Comparison of ENCODE assay signal across 16 cellular contexts in the genomic region with DNA sequence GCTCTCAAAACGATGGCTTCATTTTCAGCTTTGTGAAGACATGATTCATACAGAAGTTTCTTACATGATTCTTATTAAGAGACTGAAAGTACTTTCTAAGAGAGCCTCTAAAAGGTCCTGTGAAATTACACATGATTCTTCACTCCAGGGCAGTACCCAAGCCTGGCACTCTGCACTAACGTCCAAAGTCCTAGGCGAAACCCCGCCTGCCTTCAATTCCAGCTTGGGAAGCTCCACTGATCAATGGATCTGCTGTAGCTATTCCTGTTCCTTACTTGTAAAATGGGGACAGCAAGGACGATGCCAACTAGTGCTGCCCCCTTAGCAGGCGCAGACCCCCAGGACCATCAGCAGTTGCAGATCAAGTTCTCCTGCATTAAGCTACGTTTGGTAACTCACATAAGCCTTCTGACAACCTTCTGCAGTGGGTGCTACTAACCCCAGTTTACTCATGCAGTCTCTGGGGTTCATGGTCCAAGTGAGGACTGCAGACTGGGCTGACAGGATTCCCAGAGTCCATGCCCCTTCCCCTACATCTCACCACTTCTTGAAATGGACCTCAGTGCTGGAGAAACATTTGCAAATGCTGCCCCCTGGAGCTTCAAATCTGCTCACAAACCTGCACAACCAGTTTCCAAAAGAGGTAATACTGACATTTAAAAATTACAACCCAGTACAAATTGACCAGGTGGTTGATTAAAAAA. TPM values are rescaled to one million over a fixed set of nuclear protein-coding genes. Genes with fewer than 3 reads are reported as not detected.
DNase-seq lines count a peak whose midpoint lies in the region; ATAC-seq, FAIRE-seq and TF ChIP-seq lines count a peak whose summit lies in the region.
"Had no signal": no experiment of that assay in that cellular context is flagged by ENCODE, and none has a peak within 500 bp of the region (broad histone marks: within the 10 kb centered on the region; RNA-seq: fewer than 3 reads in every experiment).

No MANE protein-coding gene starts in this region.

- H3K9ac ChIP-seq in BLaER1 (0 out of 2 replicates have a peak overlapping the region, but pooled peaks have one; percentile 10), K562 (ENCODE audit: insufficient read depth in 1 of 2, low read depth in 2 of 2, low read length in 2 of 2) (no peak overlapping the region)

- no peak for TF ChIP-seq EP300 in Ishikawa (IDR thresholded peaks at IDR 0.05; ENCODE audit: borderline replicate concordance)
- TF ChIP-seq EP300 in K562 (IDR thresholded peaks at IDR 0.05; ENCODE audit: low read length), result no peak

- CTCF ChIA-PET in K562 (lab: Yijun Ruan, JAX; ENCODE audit: low intra/inter-chr PET ratio), result interaction anchor here (0.9 to 1.5 kb wide), 2 partner anchors 217 to 458 kb away, joined by 4 to 8 read pairs; no protein-coding TSS in a partner anchor

- peaks cover 26% of the 10 kb centered on the region for H3K79me2 ChIP-seq in K562 (ENCODE audit: control insufficient read depth, insufficient read depth, low read length)

- H3K4me1 ChIP-seq in BLaER1 (no peaks in the 10 kb centered on the region), K562 (replicated peaks in 1 of 2; ENCODE audit: control insufficient read depth in 2 of 2, insufficient read depth in 2 of 2, low read length in 2 of 2) (no peaks in the 10 kb centered on the region; a peak in 1 of 5 replicates), right lobe of liver (peaks cover 0 to 35% (median 12%) of the 10 kb centered on the region in 4 donors)

- no TSS peak for BruUV-seq in K562 (replicated peaks; lab: Mats Ljungman, UMichigan)

- 95% methylated on average over 7 of the region's 7 CpGs for WGBS in K562 (ENCODE audit: insufficient coverage, low coverage, missing lambda C conversion rate)
- WGBS in right lobe of liver (ENCODE audit: insufficient coverage, low coverage, low lambda C conversion rate, missing lambda C conversion rate), result 20% methylated on average over 7 of the region's 7 CpGs

- H3K27me3 ChIP-seq in BLaER1 (no peaks in the 10 kb centered on the region), K562 (ENCODE audit: control insufficient read depth in 2 of 2, insufficient read depth in 2 of 2, low read length in 2 of 2) (no peaks in the 10 kb centered on the region), right lobe of liver (no peaks in the 10 kb centered on the region)

- no peak for TF ChIP-seq POLR2A in K562 (conservative IDR thresholded peaks at IDR 0.05)
- no peak for TF ChIP-seq POLR2A in right lobe of liver (IDR thresholded peaks at IDR 0.05)

- DNase-seq in K562 (ENCODE audit: extremely low read depth in 1 of 4, low spot score in 3 of 4), result no peak
- peak; percentile 48 to 81 (median 79) for DNase-seq in right lobe of liver
- DNase-seq in A172 (ENCODE audit: low spot score), result no peak
- no peak for DNase-seq in effector CD4-positive, alpha-beta T cell
- DNase-seq in NCI-H69 (lab: John Stamatoyannopoulos, UW), result no peak
- DNase-seq: activated CD4-positive, alpha-beta T cell treated with anti-CD3 and anti-CD28 coated beads, Interleukin-2, amount 10 ng/mL, durations not matched to agents 7 days and 5 days; activated gamma-delta T cell; CD8-positive, alpha-beta memory T cell; cerebellar nuclear complex; kidney glomerular epithelial cell; NCI-H1048; stimulated activated naive B cell treated with anti-CD40 and anti-IgM and Interleukin-4, amounts not matched to agents 10 μg/mL and 1 μg/mL and 100 μg/mL, for 72 hours had no signal

- in situ Hi-C loops in K562 (cut with MboI), result no loop called here

- peaks cover 25% of the 10 kb centered on the region; the same call in 1 of the 2 replicates for H4K20me1 ChIP-seq in BLaER1
- H4K20me1 ChIP-seq in K562 (replicated peaks; ENCODE audit: control insufficient read depth, insufficient read depth, low read length), result no peaks in the 10 kb centered on the region

- intact Hi-C loops in K562 (cut with micrococcal nuclease) (loop anchor here (2.0 kb wide), 1 partner anchor 217 kb away; no protein-coding TSS in a partner anchor), right lobe of liver (cut with DNase I) (no loop called here)

- H3K4me2 ChIP-seq in BLaER1, result no peak overlapping the region
- no peak overlapping the region for H3K4me2 ChIP-seq in K562 (ENCODE audit: insufficient read depth, low read length)

- H3K9me3 ChIP-seq in BLaER1, result no peaks in the 10 kb centered on the region
- H3K9me3 ChIP-seq in K562 (replicated peaks; ENCODE audit: control insufficient read depth, insufficient read depth, low read depth, low read length), result peaks cover 5% of the 10 kb centered on the region
- no peaks in the 10 kb centered on the region for H3K9me3 ChIP-seq in right lobe of liver

- H2AFZ ChIP-seq in K562 (ENCODE audit: low read depth, low read length), result no peak overlapping the region

- H3K4me3 ChIP-seq in BLaER1 (no peak overlapping the region), K562 (no peak overlapping the region), right lobe of liver (no peak overlapping the region)

- TF ChIP-seq RAD21 in Ishikawa (IDR thresholded peaks at IDR 0.05; ENCODE audit: low read depth) (peak; percentile 67), K562 (CRISPR knock-in tag; conservative IDR thresholded peaks at IDR 0.05 in 1 of 2, IDR thresholded peaks at IDR 0.05 in 1 of 2) (peak in 1 of 2 experiments; percentile 32; a peak in 2 of 4 replicates)

- H3K9me1 ChIP-seq in K562 (ENCODE audit: control insufficient read depth, insufficient read depth, low read length), result no peaks in the 10 kb centered on the region

- H3K27ac ChIP-seq in BLaER1 (no peak overlapping the region), K562 (ENCODE audit: extremely low read depth, low read depth, low read length) (no peak overlapping the region), right lobe of liver (peak overlapping the region in 1 of 3 donors; percentile 2)

- peak; percentile 18 to 59 (median 45); a peak in 5 of 6 replicates for TF ChIP-seq CTCF in K562 (IDR thresholded peaks at IDR 0.05 in 2 of 3, conservative IDR thresholded peaks at IDR 0.05 in 1 of 3; ENCODE audit: insufficient read depth in 2 of 3, low read depth in 1 of 3, low read length in 3 of 3)
- TF ChIP-seq CTCF in right lobe of liver (IDR thresholded peaks at IDR 0.05), result peak; percentile 9 to 49 (median 32)

- POLR2A ChIA-PET in K562 (lab: Yijun Ruan, JAX), result interaction anchor here (0.7 to 2.1 kb wide), 2 partner anchors 10 to 1178 kb away, joined by 3 to 16 read pairs; a partner anchor contains a TSS

- ATAC-seq in K562 (peak; percentile 45; the same call in 2 of the 3 replicates), right lobe of liver (peak; percentile 74 to 82 (median 76)), HG03432 (IDR thresholded peaks at IDR 0.05; ENCODE audit: unreplicated experiment) (no peak)
- ATAC-seq: stimulated activated naive B cell treated with anti-CD40 and anti-IgM and Interleukin-4, amounts not matched to agents 10 μg/mL and 1 μg/mL and 100 μg/mL, for 72 hours had no signal

- FAIRE-seq in K562 (lab: Jason Lieb, UNC), result no peak
- FAIRE-seq: GM19239 had no signal

- peaks cover 83% of the 10 kb centered on the region for H3K36me3 ChIP-seq in BLaER1
- peaks cover 76% of the 10 kb centered on the region for H3K36me3 ChIP-seq in K562 (ENCODE audit: control insufficient read depth, insufficient read depth, low read length)
- H3K36me3 ChIP-seq in right lobe of liver, result peaks cover 0 to 21% (median 2%) of the 10 kb centered on the region in 4 donors

TF ChIP-seq in Ishikawa, 13 proteins besides CTCF, POLR2A, EP300 and RAD21 (continues in another document):
- TF ChIP-seq CEBPB (IDR thresholded peaks at IDR 0.05), result no peak

RNA-seq across cellular contexts. Expression of a gene that starts 10.6 kb away (rescaled TPM):
- total RNA-seq in K562 (2011; cell fraction: chromatin; rRNA removed; ENCODE audit: low replicate concordance), result 8.4 and 13.9 TPM in 2 replicates
- 7.5 and 9.3 TPM in 2 replicates for total RNA-seq in K562 (2011; cell fraction: nucleolus; rRNA removed)
- 11.0 and 15.7 TPM in 2 replicates for total RNA-seq in K562 (2011; cell fraction: nucleoplasm; rRNA removed)
- total RNA-seq in K562 (2014; rRNA removed), result 70.9 and 77.2 TPM in 2 replicates
- 70.9 and 79.2 TPM in 2 replicates for total RNA-seq in K562 (2014; rRNA removed; fragmentation: Illumina TruSeq; extraction: Trizol)
- 56.5 and 61.2 TPM in 2 replicates for total RNA-seq in K562 (2015; rRNA removed; fragmentation: Illumina TruSeq; extraction: Trizol)
- 53.5 and 55.4 TPM in 2 replicates for total RNA-seq in K562 (2021)
- 46.2 and 68.4 TPM in 2 replicates for polyA plus RNA-seq in K562 (2011; rRNA removed)
- 27.7 and 40.4 TPM in 2 replicates for polyA plus RNA-seq in K562 (2011; cell fraction: cytosol; rRNA removed)
- 15.4 and 19.6 TPM in 2 replicates for polyA plus RNA-seq in K562 (2011; cell fraction: nucleus; rRNA removed)
- polyA plus RNA-seq in K562 (2012), result 32.4 and 47.1 TPM in 2 replicates
- polyA plus RNA-seq in K562 (2014; fragmentation: Illumina TruSeq; extraction: Trizol), result 89.0 and 105 TPM in 2 replicates
- polyA plus RNA-seq in K562 (2014; fragmentation: Nextera tagmentation; extraction: Ambion mirVana), result 100 to 1,000 TPM; 152 to 225 TPM
- polyA plus RNA-seq in K562 (2014; rRNA removed), result 81.3 and 81.7 TPM in 2 replicates
- polyA minus RNA-seq in K562 (2011; rRNA and poly(A)+ RNA removed), result 48.2 and 54.4 TPM in 2 replicates
- 19.5 and 24.8 TPM in 2 replicates for polyA minus RNA-seq in K562 (2011; cell fraction: cytosol; rRNA and poly(A)+ RNA removed)
- polyA minus RNA-seq in K562 (2011; cell fraction: nucleus; rRNA and poly(A)+ RNA removed), result 6.1 and 12.2 TPM in 2 replicates
- total RNA-seq in right lobe of liver, result 10 to 100 TPM in 2 of 6 experiments, 1 to 10 TPM in 4; 6.2 to 13.5 (median 8.4) TPM
- 45.3 and 48.5 TPM in 2 replicates for total RNA-seq in A172 (2014; rRNA removed; shearing (Covaris generic))

RNA-seq across cellular contexts. Expression of a gene that starts 10.7 kb away (rescaled TPM):
- 45.4 and 56.1 TPM in 2 replicates for total RNA-seq in K562 (2011; cell fraction: chromatin; rRNA removed; ENCODE audit: low replicate concordance)
- total RNA-seq in K562 (2011; cell fraction: nucleolus; rRNA removed), result 65.7 and 72.4 TPM in 2 replicates
- total RNA-seq in K562 (2011; cell fraction: nucleoplasm; rRNA removed), result 57.3 and 58.4 TPM in 2 replicates
- total RNA-seq in K562 (2014; rRNA removed), result 35.0 and 49.2 TPM in 2 replicates
- total RNA-seq in K562 (2014; rRNA removed; fragmentation: Illumina TruSeq; extraction: Trizol), result 32.9 and 35.7 TPM in 2 replicates
- total RNA-seq in K562 (2015; rRNA removed; fragmentation: Illumina TruSeq; extraction: Trizol), result 41.1 and 42.9 TPM in 2 replicates
- total RNA-seq in K562 (2021), result 38.9 and 39.7 TPM in 2 replicates
- polyA plus RNA-seq in K562 (2011; rRNA removed), result 41.9 and 50.8 TPM in 2 replicates
- 46.0 and 54.1 TPM in 2 replicates for polyA plus RNA-seq in K562 (2011; cell fraction: cytosol; rRNA removed)
- polyA plus RNA-seq in K562 (2011; cell fraction: nucleus; rRNA removed), result 73.1 and 80.6 TPM in 2 replicates
- polyA plus RNA-seq in K562 (2012), result 32.9 and 33.9 TPM in 2 replicates
- 41.5 and 46.1 TPM in 2 replicates for polyA plus RNA-seq in K562 (2014; fragmentation: Illumina TruSeq; extraction: Trizol)
- polyA plus RNA-seq in K562 (2014; fragmentation: Nextera tagmentation; extraction: Ambion mirVana), result 10 to 100 TPM; 16.7 to 29.4 TPM
- 32.7 and 37.5 TPM in 2 replicates for polyA plus RNA-seq in K562 (2014; rRNA removed)
- 32.4 and 38.1 TPM in 2 replicates for polyA minus RNA-seq in K562 (2011; rRNA and poly(A)+ RNA removed)
- polyA minus RNA-seq in K562 (2011; cell fraction: cytosol; rRNA and poly(A)+ RNA removed), result 21.2 TPM in 2 replicates
- polyA minus RNA-seq in K562 (2011; cell fraction: nucleus; rRNA and poly(A)+ RNA removed), result 17.1 and 22.2 TPM in 2 replicates
- total RNA-seq in right lobe of liver, result 10 to 100 TPM in 5 of 6 experiments, 1 to 10 TPM in 1; 9.3 to 16.8 (median 14.6) TPM
- 117 and 132 TPM in 2 replicates for total RNA-seq in A172 (2014; rRNA removed; shearing (Covaris generic))

Comparison
In these comparisons a context has a peak if more than half of its experiments do, and no peak if none do; other contexts are left out.
1. DNase-seq: peak in right lobe of liver (3 of 3); none in K562 (0 of 4), A172 (single experiment), effector CD4-positive, alpha-beta T cell (single experiment) and NCI-H69 (single experiment).